ENCODE assay signal across 14 cellular contexts in genomic region chr14:22489957-22490950, GRCh38.
DNase-seq lines count a peak whose midpoint lies in the region; ATAC-seq, FAIRE-seq and TF ChIP-seq lines count a peak whose summit lies in the region.
"Had no signal": no experiment of that assay in that cellular context is flagged by ENCODE, and none has a peak within 500 bp of the region (broad histone marks: within the 10 kb centered on the region; RNA-seq: fewer than 3 reads in every experiment).

No MANE protein-coding gene starts in this region.

- TF ChIP-seq CTCF in natural killer cell (IDR thresholded peaks at IDR 0.05) (no peak), colonic mucosa (IDR thresholded peaks at IDR 0.05) (no peak), SK-N-SH (IDR thresholded peaks at IDR 0.05) (no peak)

- H3K27ac ChIP-seq in colonic mucosa, result no peak overlapping the region
- H3K27ac ChIP-seq in SK-N-SH (ENCODE audit: low read depth in 2 of 2, low read length in 1 of 2), result no peak overlapping the region
- H3K27ac ChIP-seq: brain microvascular endothelial cell, PC-9 had no signal

- FAIRE-seq in GM18507 (lab: Jason Lieb, UNC), result peak; percentile 86

- intact Hi-C loops in activated T-helper 1 cell treated with anti-CD3 and anti-CD28 coated beads, Interleukin-12 subunit alpha, Interleukin-12 subunit beta, Interleukin-2, Interleukin-4 antibody, amounts not matched to agents 30 ng/mL and 10 ng/mL and 1 ng/mL, durations not matched to agents 14 hours and 24 hours and 36 hours (cut with micrococcal nuclease), result loop anchor here (1.0 to 5.0 kb wide), 5 partner anchors 17 to 493 kb away; no protein-coding TSS in a partner anchor
- intact Hi-C loops in natural killer cell (cut with micrococcal nuclease) (loop anchor here (2.0 to 5.0 kb wide), 2 partner anchors 13 to 32 kb away; no protein-coding TSS in a partner anchor), colonic mucosa (cut with DNase I) (no loop called here)

- no peak for DNase-seq in T-helper 2 cell treated with Interferon-gamma antibody and Interleukin-4, amounts not matched to agents 5 μg/mL and 100 μg/mL, for 36 hours (ENCODE audit: low spot score)
- DNase-seq in T-helper 2 cell (no peak), GM18507 (ENCODE audit: extremely low spot score, insufficient read length, low read depth) (no peak), natural killer cell (no peak), colonic mucosa (no peak), SK-N-SH (no peak)
- no peak for DNase-seq in activated T-helper 1 cell treated with anti-CD3 and anti-CD28 coated beads, Interleukin-12 subunit alpha, Interleukin-12 subunit beta, Interleukin-2, Interleukin-4 antibody, amounts not matched to agents 30 ng/mL and 10 ng/mL and 1 ng/mL, durations not matched to agents 14 hours and 24 hours and 36 hours (ENCODE audit: low spot score)
- DNase-seq: 8988T, brain microvascular endothelial cell, MV-4-11, NCI-H226, PC-9, spleen had no signal

- WGBS in SK-N-SH (ENCODE audit: low lambda C conversion rate), result 26% methylated on average over 9 of the region's 9 CpGs

- H3K36me3 ChIP-seq in colonic mucosa (no peaks in the 10 kb centered on the region), SK-N-SH (replicated peaks in 1 of 2; ENCODE audit: control insufficient read depth in 1 of 2, insufficient read depth in 2 of 2, low read length in 1 of 2) (no peaks in the 10 kb centered on the region)
- H3K36me3 ChIP-seq: brain microvascular endothelial cell, spleen had no signal

- no peak for TF ChIP-seq EP300 in SK-N-SH (IDR thresholded peaks at IDR 0.05; ENCODE audit: borderline replicate concordance in 1 of 2, low read depth in 1 of 2, low read length in 1 of 2)

- no peaks in the 10 kb centered on the region for H3K27me3 Mint-ChIP-seq in T-helper 2 cell treated with Interferon-gamma antibody and Interleukin-4, amounts not matched to agents 5 μg/mL and 100 μg/mL, for 36 hours (ENCODE audit: low read depth)
- H3K27me3 Mint-ChIP-seq in activated T-helper 1 cell treated with anti-CD3 and anti-CD28 coated beads, Interleukin-12 subunit alpha, Interleukin-12 subunit beta, Interleukin-2, Interleukin-4 antibody, amounts not matched to agents 30 ng/mL and 10 ng/mL and 1 ng/mL, durations not matched to agents 14 hours and 24 hours and 36 hours (ENCODE audit: insufficient read depth), result no peaks in the 10 kb centered on the region
- no peaks in the 10 kb centered on the region for H3K27me3 Mint-ChIP-seq in natural killer cell (ENCODE audit: low read depth in 2 of 2)

- peaks cover 31% of the 10 kb centered on the region for H3K4me1 Mint-ChIP-seq in T-helper 2 cell treated with Interferon-gamma antibody and Interleukin-4, amounts not matched to agents 5 μg/mL and 100 μg/mL, for 36 hours (ENCODE audit: low read depth)
- H3K4me1 Mint-ChIP-seq in activated T-helper 1 cell treated with anti-CD3 and anti-CD28 coated beads, Interleukin-12 subunit alpha, Interleukin-12 subunit beta, Interleukin-2, Interleukin-4 antibody, amounts not matched to agents 30 ng/mL and 10 ng/mL and 1 ng/mL, durations not matched to agents 14 hours and 24 hours and 36 hours (ENCODE audit: low read depth), result peaks cover 28% of the 10 kb centered on the region
- H3K4me1 Mint-ChIP-seq in natural killer cell, result peaks cover 85 to 87% of the 10 kb centered on the region in 2 donors

- H4K20me1 ChIP-seq in SK-N-SH (ENCODE audit: insufficient read depth), result no peaks in the 10 kb centered on the region

- H3F3A ChIP-seq in SK-N-SH (replicated peaks; ENCODE audit: insufficient read depth), result no peaks in the 10 kb centered on the region

- H3K4me1 ChIP-seq in colonic mucosa (no peaks in the 10 kb centered on the region), SK-N-SH (ENCODE audit: control insufficient read depth in 1 of 2, insufficient read depth in 2 of 2, low read depth in 1 of 2, low read length in 1 of 2) (peaks cover 5 to 19% of the 10 kb centered on the region in 2 experiments; a peak in 2 of 4 replicates)

- CTCF ChIA-PET in SK-N-SH (lab: Yijun Ruan, JAX), result interaction anchor here (0.8 to 1.9 kb wide), 2 partner anchors 66 to 80 kb away, joined by 3 to 4 read pairs; no protein-coding TSS in a partner anchor

- H3K9me3 Mint-ChIP-seq in T-helper 2 cell treated with Interferon-gamma antibody and Interleukin-4, amounts not matched to agents 5 μg/mL and 100 μg/mL, for 36 hours, result no peaks in the 10 kb centered on the region
- no peaks in the 10 kb centered on the region for H3K9me3 Mint-ChIP-seq in activated T-helper 1 cell treated with anti-CD3 and anti-CD28 coated beads, Interleukin-12 subunit alpha, Interleukin-12 subunit beta, Interleukin-2, Interleukin-4 antibody, amounts not matched to agents 30 ng/mL and 10 ng/mL and 1 ng/mL, durations not matched to agents 14 hours and 24 hours and 36 hours
- H3K9me3 Mint-ChIP-seq in natural killer cell, result no peaks in the 10 kb centered on the region

- TF ChIP-seq RAD21 in SK-N-SH (IDR thresholded peaks at IDR 0.05; ENCODE audit: low read length), result no peak

- ATAC-seq in natural killer cell (peak in 2 of 3 donors; percentile 25 to 39), HG02642 (IDR thresholded peaks at IDR 0.05; ENCODE audit: poor library complexity, unreplicated experiment) (no peak)

- H3K4me2 ChIP-seq in SK-N-SH, result no peak overlapping the region
- H3K4me2 ChIP-seq: PC-9 had no signal

- no peaks in the 10 kb centered on the region for H3K79me2 ChIP-seq in SK-N-SH (ENCODE audit: insufficient read depth)

- POLR2A ChIA-PET in SK-N-SH (lab: Yijun Ruan, JAX), result no interaction called here

- H3K9ac ChIP-seq in colonic mucosa (ENCODE audit: low read depth in 2 of 2, low read length in 2 of 2) (no peak overlapping the region), SK-N-SH (no peak overlapping the region)

- H3K9me2 ChIP-seq in SK-N-SH, result no peaks in the 10 kb centered on the region

- H3K27me3 ChIP-seq in colonic mucosa (no peaks in the 10 kb centered on the region), SK-N-SH (ENCODE audit: insufficient read depth) (peaks cover 26% of the 10 kb centered on the region)
- H3K27me3 ChIP-seq: brain microvascular endothelial cell, spleen had no signal

- H3K4me3 ChIP-seq in colonic mucosa (no peak overlapping the region), SK-N-SH (ENCODE audit: low read depth in 2 of 2, low read length in 1 of 2) (no peak overlapping the region)
- H3K4me3 ChIP-seq: PC-9 had no signal

- H3K9me3 ChIP-seq in colonic mucosa, result no peaks in the 10 kb centered on the region
- no peaks in the 10 kb centered on the region for H3K9me3 ChIP-seq in SK-N-SH
- H3K9me3 ChIP-seq: spleen had no signal

- H3K36me3 Mint-ChIP-seq in T-helper 2 cell treated with Interferon-gamma antibody and Interleukin-4, amounts not matched to agents 5 μg/mL and 100 μg/mL, for 36 hours (ENCODE audit: low read depth), result peaks cover 79% of the 10 kb centered on the region
- H3K36me3 Mint-ChIP-seq in activated T-helper 1 cell treated with anti-CD3 and anti-CD28 coated beads, Interleukin-12 subunit alpha, Interleukin-12 subunit beta, Interleukin-2, Interleukin-4 antibody, amounts not matched to agents 30 ng/mL and 10 ng/mL and 1 ng/mL, durations not matched to agents 14 hours and 24 hours and 36 hours (ENCODE audit: low read depth), result peaks cover 59% of the 10 kb centered on the region
- no peaks in the 10 kb centered on the region for H3K36me3 Mint-ChIP-seq in natural killer cell

- peak overlapping the region; percentile 90 for H3K4me3 Mint-ChIP-seq in T-helper 2 cell treated with Interferon-gamma antibody and Interleukin-4, amounts not matched to agents 5 μg/mL and 100 μg/mL, for 36 hours
- H3K4me3 Mint-ChIP-seq in activated T-helper 1 cell treated with anti-CD3 and anti-CD28 coated beads, Interleukin-12 subunit alpha, Interleukin-12 subunit beta, Interleukin-2, Interleukin-4 antibody, amounts not matched to agents 30 ng/mL and 10 ng/mL and 1 ng/mL, durations not matched to agents 14 hours and 24 hours and 36 hours, result peak overlapping the region; percentile 91
- peak overlapping the region; percentile 76 for H3K4me3 Mint-ChIP-seq in natural killer cell

- no peak overlapping the region for H2AFZ ChIP-seq in SK-N-SH (ENCODE audit: low read depth)
- H2AFZ ChIP-seq: PC-9 had no signal

- peak overlapping the region; percentile 95 for H3K27ac Mint-ChIP-seq in T-helper 2 cell treated with Interferon-gamma antibody and Interleukin-4, amounts not matched to agents 5 μg/mL and 100 μg/mL, for 36 hours
- H3K27ac Mint-ChIP-seq in activated T-helper 1 cell treated with anti-CD3 and anti-CD28 coated beads, Interleukin-12 subunit alpha, Interleukin-12 subunit beta, Interleukin-2, Interleukin-4 antibody, amounts not matched to agents 30 ng/mL and 10 ng/mL and 1 ng/mL, durations not matched to agents 14 hours and 24 hours and 36 hours, result peak overlapping the region; percentile 99
- peak overlapping the region; percentile 80 to 89 for H3K27ac Mint-ChIP-seq in natural killer cell

TF ChIP-seq in SK-N-SH, 30 proteins besides CTCF, POLR2A, EP300 and RAD21 (continues in another document):
- TF ChIP-seq ZBTB33 (IDR thresholded peaks at IDR 0.05; ENCODE audit: borderline replicate concordance, low read depth), result no peak
- TF ChIP-seq MXI1 (IDR thresholded peaks at IDR 0.05; ENCODE audit: low read depth, low read length), result no peak
- no peak for TF ChIP-seq USF1 (IDR thresholded peaks at IDR 0.05; ENCODE audit: borderline replicate concordance, low read depth)
- TF ChIP-seq FOSL2 (IDR thresholded peaks at IDR 0.05; ENCODE audit: borderline replicate concordance, low read depth), result no peak
